In genomic region chr12:92445253-92446081, GRCh38 we compare ENCODE assay signal across 8 cellular contexts.
A peak's percentile ranks its signal among the peaks of the same experiment; 100 is the strongest.
DNase-seq lines count a peak whose midpoint lies in the region; ATAC-seq and TF ChIP-seq lines count a peak whose summit lies in the region.

No MANE protein-coding gene starts in this region.

- H4K20me1 ChIP-seq in BLaER1 = no peaks in the 10 kb centered on the region

- peak overlapping the region; percentile 74 for H3K9ac ChIP-seq in BLaER1

- ATAC-seq in GM19438 (IDR thresholded peaks at IDR 0.05; ENCODE audit: low read depth, unreplicated experiment) = peak; percentile 87
- peak; percentile 78 for ATAC-seq in HG03442 (IDR thresholded peaks at IDR 0.05; ENCODE audit: unreplicated experiment)

- H3K4me3 ChIP-seq in BLaER1 (peak overlapping the region; percentile 40), fibroblast of villous mesenchyme (ENCODE audit: low read depth, low read length) (no peak overlapping the region)

- DNase-seq in fibroblast of villous mesenchyme (ENCODE audit: low read depth) = peak; percentile 59
- DNase-seq in EL = no peak
- DNase-seq in iPS-NIHi11 (ENCODE audit: low spot score) = no peak
- no peak for DNase-seq in anterior cingulate cortex (lab: John Stamatoyannopoulos, UW)
- DNase-seq in activated CD4-positive, alpha-beta T cell treated with anti-CD3 and anti-CD28 coated beads, Interleukin-2, amount 50 U/mL, for 48 hours = no peak

- no peak for TF ChIP-seq CTCF in fibroblast of villous mesenchyme (IDR thresholded peaks at IDR 0.05; ENCODE audit: insufficient read depth, low read depth, low read length)

- peaks cover 63% of the 10 kb centered on the region for H3K4me1 ChIP-seq in BLaER1

- H3K27me3 ChIP-seq in BLaER1 = no peaks in the 10 kb centered on the region

- H3K27ac ChIP-seq in BLaER1 = peak overlapping the region; percentile 89

- no peaks in the 10 kb centered on the region for H3K36me3 ChIP-seq in BLaER1

- peaks cover 10% of the 10 kb centered on the region for H3K9me3 ChIP-seq in BLaER1

- peak overlapping the region; percentile 87 for H3K4me2 ChIP-seq in BLaER1
